ENCODE assay signal across 21 cellular contexts in genomic region chr14:85058170-85058569, GRCh38.
"Had no signal": no experiment of that assay in that cellular context is flagged by ENCODE, and none has a peak within 500 bp of the region (broad histone marks: within the 10 kb centered on the region; RNA-seq: fewer than 3 reads in every experiment).

No MANE protein-coding gene starts in this region.

- DNase-seq: activated CD4-positive, alpha-beta T cell treated with anti-CD3 and anti-CD28 coated beads, Interleukin-2, amount 50 U/mL, for 1 hour; activated CD8-positive, alpha-beta memory T cell treated with anti-CD3 and anti-CD28 coated beads, Interleukin-2, amount 50 U/mL, for 4 hours; activated effector memory CD4-positive, alpha-beta T cell treated with Interleukin-2 at 50 U/mL for 16 hours; activated naive CD4-positive, alpha-beta T cell treated with anti-CD3 and anti-CD28 coated beads, Interleukin-2, amount 10 ng/mL, durations not matched to agents 7 days and 5 days; activated naive CD8-positive, alpha-beta T cell treated with anti-CD3 and anti-CD28 coated beads, Interleukin-2, amount 50 U/mL, for 24 hours; activated T-cell treated with anti-CD3 and anti-CD28 coated beads, Interleukin-2, amount 50 U/mL, for 4 hours; dermis blood vessel endothelial cell; effector memory CD4-positive, alpha-beta T cell; gastrocnemius medialis; head of caudate nucleus; kidney glomerular epithelial cell; left ventricle myocardium inferior; stimulated activated CD4-positive, alpha-beta T cell treated with anti-CD3 and anti-CD28 coated beads, Interleukin-2, amount 100 ng/mL, for 24 hours; stomach; T-cell; T1000; testis had no signal

- H3K4me1 Mint-ChIP-seq: activated naive CD4-positive, alpha-beta T cell treated with anti-CD3 and anti-CD28 coated beads, Interleukin-2, amount 10 ng/mL, durations not matched to agents 7 days and 5 days; activated naive CD8-positive, alpha-beta T cell treated with anti-CD3 and anti-CD28 coated beads, Interleukin-2, amount 50 U/mL, for 24 hours; T-cell had no signal

- H3K27me3 ChIP-seq: ascending aorta, gastrocnemius medialis, right atrium auricular region, stomach, testis had no signal

- H3K4me3 ChIP-seq: ascending aorta, gastrocnemius medialis, left ventricle myocardium inferior, prostate gland, right atrium auricular region, stomach, testis had no signal

- H3K4me1 ChIP-seq: ascending aorta, gastrocnemius medialis, left ventricle myocardium inferior, prostate gland, right atrium auricular region, stomach, testis had no signal

- H3K27me3 Mint-ChIP-seq: activated naive CD4-positive, alpha-beta T cell treated with anti-CD3 and anti-CD28 coated beads, Interleukin-2, amount 10 ng/mL, durations not matched to agents 7 days and 5 days; activated naive CD8-positive, alpha-beta T cell treated with anti-CD3 and anti-CD28 coated beads, Interleukin-2, amount 50 U/mL, for 24 hours; T-cell; type B pancreatic cell had no signal

- H3K4me3 Mint-ChIP-seq: activated naive CD4-positive, alpha-beta T cell treated with anti-CD3 and anti-CD28 coated beads, Interleukin-2, amount 10 ng/mL, durations not matched to agents 7 days and 5 days; activated naive CD8-positive, alpha-beta T cell treated with anti-CD3 and anti-CD28 coated beads, Interleukin-2, amount 50 U/mL, for 24 hours; activated T-cell treated with anti-CD3 and anti-CD28 coated beads, Interleukin-2, amount 50 U/mL, for 4 hours; T-cell; type B pancreatic cell had no signal

- H3K9me3 ChIP-seq: ascending aorta, gastrocnemius medialis, prostate gland, right atrium auricular region, testis had no signal

- ATAC-seq: activated naive CD8-positive, alpha-beta T cell treated with anti-CD3 and anti-CD28 coated beads, Interleukin-2, amount 50 U/mL, for 24 hours; activated T-cell treated with anti-CD3 and anti-CD28 coated beads, Interleukin-2, amount 50 U/mL, for 4 hours; gastrocnemius medialis; T-cell had no signal

- H3K36me3 ChIP-seq: ascending aorta, gastrocnemius medialis, left ventricle myocardium inferior, prostate gland, right atrium auricular region, stomach had no signal

- H3K27ac Mint-ChIP-seq: activated naive CD4-positive, alpha-beta T cell treated with anti-CD3 and anti-CD28 coated beads, Interleukin-2, amount 10 ng/mL, durations not matched to agents 7 days and 5 days; activated naive CD8-positive, alpha-beta T cell treated with anti-CD3 and anti-CD28 coated beads, Interleukin-2, amount 50 U/mL, for 24 hours; T-cell; type B pancreatic cell had no signal

- H3K36me3 Mint-ChIP-seq: activated naive CD4-positive, alpha-beta T cell treated with anti-CD3 and anti-CD28 coated beads, Interleukin-2, amount 10 ng/mL, durations not matched to agents 7 days and 5 days; T-cell had no signal

- H3K27ac ChIP-seq: ascending aorta, gastrocnemius medialis, left ventricle myocardium inferior, prostate gland, right atrium auricular region, stomach, testis had no signal
